ENCODE assay signal across 7 cellular contexts in the genomic region with DNA sequence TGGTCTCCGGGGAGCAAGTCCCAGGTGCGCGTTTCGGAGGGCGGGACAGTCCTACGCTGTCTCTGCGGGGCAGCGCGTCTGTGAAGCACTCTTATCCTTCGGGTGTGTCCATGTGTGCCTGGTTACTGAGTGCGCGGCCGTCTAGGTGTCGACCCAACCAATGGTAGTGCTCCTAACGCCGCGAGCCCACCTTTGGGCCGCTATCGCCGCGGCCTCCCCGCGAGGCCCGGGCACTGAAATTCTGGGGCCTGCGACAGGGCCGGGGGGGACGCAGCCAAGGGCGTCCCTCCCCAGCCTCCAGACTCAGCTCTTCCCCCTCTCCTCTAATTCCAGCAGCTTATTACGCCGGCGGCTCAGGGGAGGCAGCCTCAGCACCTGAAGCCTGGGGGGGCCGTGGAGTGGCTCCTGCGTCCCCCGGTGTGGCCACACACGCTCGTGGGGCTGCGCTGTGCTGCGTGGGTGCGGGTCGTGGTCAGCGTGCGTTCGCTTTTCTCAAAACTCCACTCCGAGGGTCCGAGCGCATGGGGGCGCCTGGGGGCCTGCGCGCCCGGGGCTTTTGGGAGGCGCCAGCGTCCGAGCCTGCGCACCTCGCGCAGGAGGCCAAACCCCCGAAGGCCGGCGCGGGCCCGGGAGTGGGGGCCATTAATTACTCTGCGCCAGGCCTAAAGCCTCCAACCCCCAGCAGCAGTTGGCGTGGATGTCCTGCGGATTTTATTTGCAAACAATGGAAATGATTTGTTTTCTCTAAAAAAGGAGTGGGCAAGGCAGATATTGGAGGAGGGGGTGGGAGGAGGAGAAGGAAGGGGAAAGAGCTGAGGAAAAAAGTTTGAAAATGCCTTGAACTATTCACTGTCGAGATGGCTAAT. TPM values are rescaled to one million over a fixed set of nuclear protein-coding genes. Genes with fewer than 3 reads are reported as not detected.
DNase-seq lines count a peak whose midpoint lies in the region; ATAC-seq and TF ChIP-seq lines count a peak whose summit lies in the region.

No MANE protein-coding gene starts in this region.

- H3K9ac ChIP-seq in GM23248, result no peak overlapping the region

- no peak for TF ChIP-seq POLR2A in esophagus muscularis mucosa (IDR thresholded peaks at IDR 0.05; ENCODE audit: low read depth)

- H3K4me1 ChIP-seq in GM23248 (ENCODE audit: insufficient read depth) (no peaks in the 10 kb centered on the region), esophagus muscularis mucosa (peaks cover 19 to 63% (median 56%) of the 10 kb centered on the region in 4 donors), osteoblast (ENCODE audit: insufficient read depth, low read length) (peaks cover 12% of the 10 kb centered on the region), SJCRH30 (peaks cover 3% of the 10 kb centered on the region; the same call in 1 of the 2 replicates)

- no peak for TF ChIP-seq EP300 in esophagus muscularis mucosa (IDR thresholded peaks at IDR 0.05)

- no peaks in the 10 kb centered on the region for H3F3A ChIP-seq in GM23248 (ENCODE audit: insufficient read depth)

- H3K27ac ChIP-seq in GM23248 (no peak overlapping the region), esophagus muscularis mucosa (replicated peaks in 1 of 4) (peak overlapping the region; percentile 99 to 100 (median 100)), osteoblast (ENCODE audit: low read depth, low read length) (no peak overlapping the region), SJCRH30 (no peak overlapping the region)

- in situ Hi-C loops in GM23248 (cut with MboI), result loop anchor here (25.0 kb wide), 1 partner anchor 508 kb away; no protein-coding TSS in a partner anchor

- DNase-seq in GM23248 (no peak), NCI-H526 treated with DMSO at 0.1 percent for 48 hours (lab: John Stamatoyannopoulos, UW) (peak; percentile 61), esophagus muscularis mucosa (ENCODE audit: extremely low spot score) (no peak), osteoblast (ENCODE audit: insufficient read length, low spot score, missing footprints) (peak; percentile 79), SJCRH30 (no peak), inferior parietal cortex (ENCODE audit: extremely low spot score) (no peak)

- no peaks in the 10 kb centered on the region for H3K9me2 ChIP-seq in GM23248 (ENCODE audit: insufficient read depth)

- H3K4me3 ChIP-seq in GM23248, result peak overlapping the region; percentile 93
- peak overlapping the region; percentile 86 to 100 (median 96) for H3K4me3 ChIP-seq in esophagus muscularis mucosa
- H3K4me3 ChIP-seq in osteoblast (ENCODE audit: insufficient read depth, low read length), result peak overlapping the region; percentile 100
- no peak overlapping the region for H3K4me3 ChIP-seq in SJCRH30

- H3K79me2 ChIP-seq in GM23248 (ENCODE audit: insufficient read depth) (peaks cover 43% of the 10 kb centered on the region), osteoblast (ENCODE audit: insufficient read depth, low read length) (peaks cover 15% of the 10 kb centered on the region)

- H3K4me2 ChIP-seq in GM23248 (ENCODE audit: unreplicated experiment) (no peak overlapping the region), osteoblast (ENCODE audit: insufficient read depth, low read length) (peak overlapping the region; percentile 98)

- H3K27me3 ChIP-seq in GM23248 (replicated peaks; ENCODE audit: insufficient read depth) (no peaks in the 10 kb centered on the region), esophagus muscularis mucosa (peaks cover 0 to 11% (median 0%) of the 10 kb centered on the region in 4 donors), osteoblast (ENCODE audit: insufficient read depth, low read length) (peaks cover under 1% of the 10 kb centered on the region), SJCRH30 (no peaks in the 10 kb centered on the region)

- H4K20me1 ChIP-seq in GM23248 (ENCODE audit: insufficient read depth) (no peaks in the 10 kb centered on the region), osteoblast (ENCODE audit: insufficient read depth, low read length) (peaks cover 4% of the 10 kb centered on the region)

- 87 to 89% methylated on average over 60 to 65 of the region's 65 CpGs for WGBS in GM23248 (ENCODE audit: low coverage in 1 of 2, low lambda C conversion rate in 2 of 2, missing lambda C conversion rate in 2 of 2), 2 experiments
- WGBS in esophagus muscularis mucosa, result 19% methylated on average over 23 of the region's 65 CpGs

- ATAC-seq in HG02885 (IDR thresholded peaks at IDR 0.05; ENCODE audit: poor library complexity, unreplicated experiment), result no peak

- intact Hi-C loops in esophagus muscularis mucosa (cut with DNase I), result loop anchor here (5.0 to 10.0 kb wide), 6 partner anchors 103 to 898 kb away; no protein-coding TSS in a partner anchor

- H3K36me3 ChIP-seq in GM23248 (ENCODE audit: low read depth) (no peaks in the 10 kb centered on the region), esophagus muscularis mucosa (peaks cover 0 to 6% (median 2%) of the 10 kb centered on the region in 4 donors), osteoblast (ENCODE audit: insufficient read depth, low read length) (no peaks in the 10 kb centered on the region), SJCRH30 (no peaks in the 10 kb centered on the region)

- H2AFZ ChIP-seq in GM23248 (no peak overlapping the region), osteoblast (ENCODE audit: low read length) (no peak overlapping the region)

- no peak for TF ChIP-seq CTCF in esophagus muscularis mucosa (IDR thresholded peaks at IDR 0.05)
- TF ChIP-seq CTCF in osteoblast (IDR thresholded peaks at IDR 0.05; ENCODE audit: extremely low read depth, low read depth, low read length), result no peak

- no peaks in the 10 kb centered on the region for H3K9me3 ChIP-seq in GM23248 (ENCODE audit: low read depth)
- no peaks in the 10 kb centered on the region for H3K9me3 ChIP-seq in esophagus muscularis mucosa
- H3K9me3 ChIP-seq in osteoblast (ENCODE audit: low read depth, low read length), result no peaks in the 10 kb centered on the region
- no peaks in the 10 kb centered on the region for H3K9me3 ChIP-seq in SJCRH30 (replicated peaks)

RNA-seq across cellular contexts. Expression of gene ZNF503, which starts 3.0 kb away (rescaled TPM):
- total RNA-seq in GM23248 (2014; rRNA removed; shearing (Covaris generic)), result 16.1 and 17.5 TPM in 2 replicates
- polyA plus RNA-seq in GM23248 (2016; fragmentation: Nextera tagmentation; extraction: Ambion mirVana), result 15.4 and 15.7 TPM in 2 replicates
- total RNA-seq in esophagus muscularis mucosa, result 100 to 1,000 TPM in 1 of 4 donors, 10 to 100 TPM in 3; 21.2 to 101 (median 65.1) TPM
- 18.5 and 19.4 TPM in 2 replicates for total RNA-seq in osteoblast
- total RNA-seq in SJCRH30 (2014; rRNA removed; shearing (Covaris generic)), result 1.8 and 1.9 TPM in 2 replicates

RNA-seq across cellular contexts. Expression of gene LRMDA, which starts 26.9 kb away (rescaled TPM):
- total RNA-seq in GM23248 (2014; rRNA removed; shearing (Covaris generic)), result 0.13 TPM in 1 of 2 replicates, not detected in the other
- 2.1 and 2.6 TPM in 2 replicates for polyA plus RNA-seq in GM23248 (2016; fragmentation: Nextera tagmentation; extraction: Ambion mirVana)
- total RNA-seq in esophagus muscularis mucosa, result 10 to 100 TPM; 14.3 to 34.9 (median 26.5) TPM
- 17.1 and 18.5 TPM in 2 replicates for total RNA-seq in osteoblast
- 0.24 TPM in 1 of 2 replicates, not detected in the other for total RNA-seq in SJCRH30 (2014; rRNA removed; shearing (Covaris generic))

Comparison
In these comparisons a context has a peak if more than half of its experiments do, and no peak if none do; other contexts are left out.
1. DNase-seq: peak in NCI-H526 treated with DMSO at 0.1 percent for 48 hours (single experiment) and osteoblast (single experiment); none in GM23248 (single experiment), esophagus muscularis mucosa (single experiment), SJCRH30 (0 of 2) and inferior parietal cortex (single experiment).
2. H3K27ac ChIP-seq: peak in esophagus muscularis mucosa (4 of 4); none in GM23248 (single experiment), osteoblast (single experiment) and SJCRH30 (single experiment).
3. RNA of gene LRMDA, which starts 26.9 kb away (total RNA-seq): 14.3 to 34.9 TPM in esophagus muscularis mucosa and 17.1 to 18.5 TPM in osteoblast; 0.24 TPM in SJCRH30 and 0.13 TPM in GM23248; every median in the first group is over 10 times any median in the second.